ENCODE assay signal across 12 cellular contexts in genomic region chr1:9269721-9270120, GRCh38.
"Had no signal": no experiment of that assay in that cellular context is flagged by ENCODE, and none has a peak within 500 bp of the region (broad histone marks: within the 10 kb centered on the region; RNA-seq: fewer than 3 reads in every experiment).

No MANE protein-coding gene starts in this region.

- H3K9me3 ChIP-seq: tibial artery, vagina had no signal

- H3K27ac ChIP-seq: tibial artery, vagina had no signal

- H3K27me3 ChIP-seq: tibial artery, vagina had no signal

- DNase-seq: activated CD4-positive, alpha-beta T cell treated with anti-CD3 and anti-CD28 coated beads, Interleukin-2, amount 50 U/mL, for 1 hour; activated CD4-positive, CD25-positive, alpha-beta regulatory T cell; activated naive CD8-positive, alpha-beta T cell treated with anti-CD3 and anti-CD28 coated beads, Interleukin-2, amount 10 ng/mL, durations not matched to agents 7 days and 5 days; endodermal cell; erythroblast; hippocampal formation; mesendoderm; stimulated activated CD4-positive, alpha-beta T cell treated with anti-CD3 and anti-CD28 coated beads, Interleukin-4, amount 100 ng/mL, for 1 hour; stimulated activated naive CD4-positive, alpha-beta T cell; SW 1271 had no signal

- H3K4me3 ChIP-seq: tibial artery, vagina had no signal
